In the genomic region with DNA sequence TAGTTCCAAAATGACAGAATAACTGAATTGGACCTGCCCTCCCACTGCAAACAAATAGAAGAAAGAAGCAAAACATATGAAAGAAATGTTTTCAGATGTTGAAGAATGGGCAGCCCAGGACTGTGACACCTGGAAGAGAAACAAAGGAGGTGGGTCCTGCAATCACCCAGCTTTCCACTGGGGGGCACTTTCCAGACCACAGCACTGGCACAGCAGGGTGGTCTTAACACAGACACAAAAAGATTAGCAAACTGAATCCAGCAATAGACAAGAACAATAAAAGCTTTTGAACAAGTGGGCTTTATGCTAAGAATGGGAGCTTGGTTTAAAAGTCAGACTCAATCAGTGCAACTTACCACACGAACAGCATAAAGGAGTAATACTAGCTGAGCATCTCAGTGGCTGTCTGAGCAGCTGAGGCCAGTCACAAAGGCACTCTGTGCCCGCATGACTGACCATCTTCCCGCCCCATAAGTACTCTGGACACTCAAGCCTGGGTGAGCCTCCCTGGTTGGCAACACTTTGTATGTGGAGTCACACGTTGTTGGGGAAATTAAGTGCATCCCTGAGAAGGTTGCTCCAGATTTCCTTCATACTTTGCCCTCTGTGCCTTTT, we compare ENCODE assay signal across 9 cellular contexts. TPM values are rescaled to one million over a fixed set of nuclear protein-coding genes. Genes with fewer than 3 reads are reported as not detected.
DNase-seq lines count a peak whose midpoint lies in the region; TF ChIP-seq lines count a peak whose summit lies in the region.
"Had no signal": no experiment of that assay in that cellular context is flagged by ENCODE, and none has a peak within 500 bp of the region (broad histone marks: within the 10 kb centered on the region; RNA-seq: fewer than 3 reads in every experiment).

No MANE protein-coding gene starts in this region.

- TF ChIP-seq CTCF in BJ (IDR thresholded peaks at IDR 0.05; ENCODE audit: insufficient read depth, low read depth, low read length) (peak; percentile 43), ovary (IDR thresholded peaks at IDR 0.05) (no peak)

- no peak for DNase-seq in BJ (ENCODE audit: low read depth)
- DNase-seq in GM19240 (ENCODE audit: insufficient read length, low spot score) = peak; percentile 3
- DNase-seq in OCI-M1 (lab: John Stamatoyannopoulos, UW) = peak; percentile 2
- DNase-seq in glomerular visceral epithelial cell (ENCODE audit: extremely low spot score) = peak; percentile 35
- no peak for DNase-seq in ovary
- no peak for DNase-seq in T-helper 1 cell
- no peak for DNase-seq in GM19238 (ENCODE audit: insufficient read length, low spot score)
- DNase-seq in effector CD4-positive, alpha-beta T cell = no peak

- no peaks in the 10 kb centered on the region for H3K4me1 ChIP-seq in ovary (ENCODE audit: insufficient read depth)

- TF ChIP-seq EP300 in ovary (IDR thresholded peaks at IDR 0.05) = no peak

- POLR2A ChIA-PET in BJ (lab: Charles Lee) = no interaction called here

- H3K36me3 ChIP-seq in BJ (ENCODE audit: control insufficient read depth, insufficient read depth, low read length) (no peaks in the 10 kb centered on the region), ovary (no peaks in the 10 kb centered on the region)

- H3K27ac ChIP-seq in ovary = no peak overlapping the region
- H3K27ac ChIP-seq: HL-60 had no signal

- no peak overlapping the region for H3K4me3 ChIP-seq in BJ (ENCODE audit: low read depth, low read length)
- H3K4me3 ChIP-seq in ovary = no peak overlapping the region

- intact Hi-C loops in ovary (cut with DNase I) = no loop called here

- WGBS in ovary, 3 donors = 74 to 80% (median 79%) methylated on average over 4 of the region's 4 CpGs

- no peaks in the 10 kb centered on the region for H3K27me3 ChIP-seq in BJ (ENCODE audit: control insufficient read depth, insufficient read depth, low read length)
- H3K27me3 ChIP-seq in ovary = no peaks in the 10 kb centered on the region

- CTCF ChIA-PET in BJ (lab: Yijun Ruan, JAX) = interaction anchor here (1.0 to 1.6 kb wide), 8 partner anchors 9 to 384 kb away, joined by 3 to 9 read pairs (median 4); a partner anchor contains a TSS

- TF ChIP-seq POLR2A in ovary (IDR thresholded peaks at IDR 0.05) = no peak

- H3K9me3 ChIP-seq in ovary = no peaks in the 10 kb centered on the region

RNA-seq across cellular contexts. Expression of a gene that starts 27.7 kb away (rescaled TPM):
- polyA plus RNA-seq in BJ (2011; rRNA removed) (93.4 and 174 TPM in 2 replicates), ovary (10 to 100 TPM; 30.6 to 51.5 TPM)
- polyA minus RNA-seq in BJ (2011; rRNA and poly(A)+ RNA removed) = 34.3 and 42.0 TPM in 2 replicates
- 10 to 100 TPM; 21.6 to 67.1 (median 26.1) TPM for total RNA-seq in ovary

RNA-seq across cellular contexts. Expression of a gene that starts 27.8 kb away (rescaled TPM):
- polyA plus RNA-seq in BJ (2011; rRNA removed) (28.0 and 40.1 TPM in 2 replicates), ovary (10 to 100 TPM; 17.2 to 31.2 TPM)
- 16.3 and 16.4 TPM in 2 replicates for polyA minus RNA-seq in BJ (2011; rRNA and poly(A)+ RNA removed)
- total RNA-seq in ovary = 10 to 100 TPM; 21.4 to 52.8 (median 31.9) TPM

RNA-seq across cellular contexts. Expression of a gene that starts 46.8 kb away (rescaled TPM):
- polyA plus RNA-seq in BJ (2011; rRNA removed) = 1.3 and 1.6 TPM in 2 replicates
- polyA minus RNA-seq in BJ (2011; rRNA and poly(A)+ RNA removed) = 1.3 and 1.6 TPM in 2 replicates
- 10 to 100 TPM in 1 of 7 donors, 1 to 10 TPM in 6; 4.8 to 10.9 (median 6.9) TPM for total RNA-seq in ovary
- polyA plus RNA-seq in ovary = 1 to 10 TPM; 1.7 to 4.6 TPM

Comparison
In these comparisons a context has a peak if more than half of its experiments do, and no peak if none do; other contexts are left out.
1. DNase-seq: peak in GM19240 (single experiment), OCI-M1 (single experiment) and glomerular visceral epithelial cell (single experiment); none in BJ (single experiment), ovary (0 of 5), T-helper 1 cell (0 of 5), GM19238 (single experiment) and effector CD4-positive, alpha-beta T cell (single experiment).